8 cellular contexts compared by ENCODE assay signal in genomic region chr2:111436411-111436810, GRCh38.
DNase-seq lines count a peak whose midpoint lies in the region; ATAC-seq and FAIRE-seq lines count a peak whose summit lies in the region.
"Not testable (repeated sequence)": the region's sequence is repeated elsewhere in the genome, so short reads cannot be mapped to it uniquely, and the experiment has no call there.

No MANE protein-coding gene starts in this region.

- DNase-seq in GM18507 (ENCODE audit: extremely low spot score, insufficient read length, low read depth); RCC 7860 (ENCODE audit: low spot score): not testable (repeated sequence)

- FAIRE-seq in GM18507 (lab: Jason Lieb, UNC) (peak; percentile 74), RCC 7860 (lab: Jason Lieb, UNC) (peak; percentile 35)

- peak; percentile 71 for ATAC-seq in GM18909 (IDR thresholded peaks at IDR 0.05; ENCODE audit: poor library complexity, unreplicated experiment)
- ATAC-seq in GM19452 (IDR thresholded peaks at IDR 0.05; ENCODE audit: unreplicated experiment) = peak; percentile 44
- peak; percentile 65 for ATAC-seq in GM21619 (IDR thresholded peaks at IDR 0.05; ENCODE audit: unreplicated experiment)
- peak; percentile 67 for ATAC-seq in HG02840 (IDR thresholded peaks at IDR 0.05; ENCODE audit: low FRiP score, unreplicated experiment)
- peak; percentile 50 for ATAC-seq in HG03045 (IDR thresholded peaks at IDR 0.05; ENCODE audit: unreplicated experiment)
- ATAC-seq in HG03196 (IDR thresholded peaks at IDR 0.05; ENCODE audit: unreplicated experiment) = peak; percentile 60
